20 cellular contexts compared by ENCODE assay signal in genomic region chr15:83695901-83696425, GRCh38. TPM values are rescaled to one million over a fixed set of nuclear protein-coding genes. Genes with fewer than 3 reads are reported as not detected.
DNase-seq lines count a peak whose midpoint lies in the region; ATAC-seq and TF ChIP-seq lines count a peak whose summit lies in the region.
"Had no signal": no experiment of that assay in that cellular context is flagged by ENCODE, and none has a peak within 500 bp of the region (broad histone marks: within the 10 kb centered on the region; RNA-seq: fewer than 3 reads in every experiment).

No MANE protein-coding gene starts in this region.

- DNase-seq in right cardiac atrium (peak in 1 of 3 donors; percentile 47), heart right ventricle (no peak), fibroblast of mammary gland (ENCODE audit: low read depth) (peak; percentile 24), osteoblast (ENCODE audit: insufficient read length, low spot score, missing footprints) (peak; percentile 58), uterus (no peak), hepatocyte (ENCODE audit: low spot score) (no peak), hepatic stellate cell (ENCODE audit: low spot score) (no peak)
- DNase-seq: AML-193; Calu3; CD4-positive, CD25-positive, alpha-beta regulatory T cell; DND-41; GOT3; HFFc6; Karpas-422; MM.1S; NCI-H1105; NCI-H1694 treated with DMSO at 0.1 percent for 48 hours; NCI-H774; Right ventricle myocardium superior had no signal

- intact Hi-C loops in right cardiac atrium (cut with DNase I) (loop anchor here in 1 of 4 donors (10.0 kb wide), 1 partner anchor 49 kb away; no protein-coding TSS in a partner anchor), heart right ventricle (cut with DNase I) (loop anchor here in 1 of 10 donors (5.0 kb wide), 1 partner anchor 39 kb away; no protein-coding TSS in a partner anchor), uterus (cut with DNase I; ENCODE audit: low total_unique reads) (no loop called here)

- H4K20me1 ChIP-seq in osteoblast (ENCODE audit: insufficient read depth, low read length) (no peaks in the 10 kb centered on the region), hepatocyte (ENCODE audit: insufficient read depth, poor library complexity, severe bottlenecking) (no peaks in the 10 kb centered on the region)

- H3K36me3 ChIP-seq in heart right ventricle, result peaks cover 0 to under 1% (median 0%) of the 10 kb centered on the region in 9 donors
- no peaks in the 10 kb centered on the region for H3K36me3 ChIP-seq in osteoblast (ENCODE audit: insufficient read depth, low read length)
- H3K36me3 ChIP-seq in uterus, result no peaks in the 10 kb centered on the region
- H3K36me3 ChIP-seq in hepatocyte (replicated peaks; ENCODE audit: insufficient read depth, low read depth), result no peaks in the 10 kb centered on the region

- H3K79me2 ChIP-seq in osteoblast (ENCODE audit: insufficient read depth, low read length) (no peaks in the 10 kb centered on the region), hepatocyte (no peaks in the 10 kb centered on the region)

- H3K27me3 ChIP-seq in right cardiac atrium (ENCODE audit: control insufficient read depth, insufficient read depth), result no peaks in the 10 kb centered on the region
- H3K27me3 ChIP-seq in heart right ventricle, result no peaks in the 10 kb centered on the region
- no peaks in the 10 kb centered on the region for H3K27me3 ChIP-seq in osteoblast (ENCODE audit: insufficient read depth, low read length)
- no peaks in the 10 kb centered on the region for H3K27me3 ChIP-seq in uterus
- no peaks in the 10 kb centered on the region for H3K27me3 ChIP-seq in hepatocyte

- no peaks in the 10 kb centered on the region for H3K9me2 ChIP-seq in hepatocyte (replicated peaks; ENCODE audit: insufficient read depth)

- H3K4me1 ChIP-seq in right cardiac atrium (ENCODE audit: control insufficient read depth, insufficient read depth, low read length) (peaks cover 23% of the 10 kb centered on the region), heart right ventricle (peaks cover 0 to 72% (median 26%) of the 10 kb centered on the region in 9 donors), osteoblast (ENCODE audit: insufficient read depth, low read length) (peaks cover 5% of the 10 kb centered on the region), uterus (peaks cover 0 to 8% of the 10 kb centered on the region in 2 donors), hepatocyte (ENCODE audit: insufficient read depth) (peaks cover 16% of the 10 kb centered on the region)

- ATAC-seq in right cardiac atrium (no peak), heart right ventricle (no peak), GM21825 (IDR thresholded peaks at IDR 0.05; ENCODE audit: unreplicated experiment) (no peak)

- H3K27ac ChIP-seq in right cardiac atrium (ENCODE audit: low read length) (peak overlapping the region; percentile 22), heart right ventricle (peak overlapping the region in 4 of 10 donors; percentile 5 to 45 (median 20)), osteoblast (ENCODE audit: low read depth, low read length) (no peak overlapping the region), uterus (peak overlapping the region; percentile 69 to 80), hepatocyte (no peak overlapping the region)

- no peak for TF ChIP-seq POLR2A in uterus (IDR thresholded peaks at IDR 0.05)

- 69% methylated on average over 7 of the region's 7 CpGs for WGBS in right cardiac atrium
- WGBS in heart right ventricle, 2 donors, result 74 to 81% methylated on average over 7 of the region's 7 CpGs
- 74% methylated on average over 7 of the region's 7 CpGs for WGBS in hepatocyte (ENCODE audit: low lambda C conversion rate, missing lambda C conversion rate)

- H2AFZ ChIP-seq in osteoblast (ENCODE audit: low read length) (no peak overlapping the region), hepatocyte (no peak overlapping the region)

- TF ChIP-seq CTCF in heart right ventricle (IDR thresholded peaks at IDR 0.05) (no peak), fibroblast of mammary gland (conservative IDR thresholded peaks at IDR 0.05; ENCODE audit: control insufficient read depth, insufficient read depth, low read depth, low read length) (no peak), osteoblast (IDR thresholded peaks at IDR 0.05; ENCODE audit: extremely low read depth, low read depth, low read length) (no peak), uterus (IDR thresholded peaks at IDR 0.05) (no peak), hepatocyte (IDR thresholded peaks at IDR 0.05; ENCODE audit: poor library complexity) (no peak)

- H3K4me2 ChIP-seq in osteoblast (ENCODE audit: insufficient read depth, low read length) (no peak overlapping the region), hepatocyte (no peak overlapping the region)

- no peak overlapping the region for H3K4me3 ChIP-seq in right cardiac atrium (ENCODE audit: low read length)
- H3K4me3 ChIP-seq in heart right ventricle, result no peak overlapping the region
- no peak overlapping the region for H3K4me3 ChIP-seq in fibroblast of mammary gland (ENCODE audit: control insufficient read depth, low read depth, low read length)
- no peak overlapping the region for H3K4me3 ChIP-seq in osteoblast (ENCODE audit: insufficient read depth, low read length)
- no peak overlapping the region for H3K4me3 ChIP-seq in uterus
- H3K4me3 ChIP-seq in hepatocyte, result no peak overlapping the region

- H3K9me3 ChIP-seq in right cardiac atrium (ENCODE audit: control insufficient read depth, low read length) (no peaks in the 10 kb centered on the region), heart right ventricle (no peaks in the 10 kb centered on the region), osteoblast (ENCODE audit: low read depth, low read length) (no peaks in the 10 kb centered on the region), uterus (no peaks in the 10 kb centered on the region), hepatocyte (ENCODE audit: low read depth) (no peaks in the 10 kb centered on the region)

RNA-seq across cellular contexts. Expression of gene ADAMTSL3, which starts 42.0 kb away (rescaled TPM):
- 10 to 100 TPM; 31.3 to 50.2 (median 47.1) TPM for total RNA-seq in right cardiac atrium
- 4.7 TPM for polyA plus RNA-seq in right cardiac atrium
- 10 to 100 TPM in 7 of 10 donors, 1 to 10 TPM in 3; 4.3 to 15.4 (median 11.3) TPM for total RNA-seq in heart right ventricle
- polyA plus RNA-seq in heart right ventricle, result 1 to 10 TPM; 1.6 to 1.9 TPM
- total RNA-seq in osteoblast, result 0.29 and 0.72 TPM in 2 replicates
- 10 to 100 TPM in 2 of 4 donors, 1 to 10 TPM in 2; 3.1 to 48.2 (median 24.6) TPM for total RNA-seq in uterus
- total RNA-seq in hepatocyte, result 5.0 and 6.2 TPM in 2 replicates
- polyA plus RNA-seq in hepatocyte, result 5.2 TPM in 2 replicates
- total RNA-seq: CD4-positive, CD25-positive, alpha-beta regulatory T cell; HFFc6 had no signal
- polyA plus RNA-seq: CD4-positive, CD25-positive, alpha-beta regulatory T cell had no signal

Comparison
In these comparisons a context has a peak if more than half of its experiments do, and no peak if none do; other contexts are left out.
1. DNase-seq: peak in fibroblast of mammary gland (single experiment) and osteoblast (single experiment); none in heart right ventricle (0 of 2), uterus (0 of 2), hepatocyte (single experiment) and hepatic stellate cell (single experiment).
2. H3K27ac ChIP-seq: peak in right cardiac atrium (single experiment) and uterus (2 of 2); none in osteoblast (single experiment) and hepatocyte (single experiment).